9 cellular contexts compared by ENCODE assay signal in genomic region chr16:2482181-2483107, GRCh38. TPM values are rescaled to one million over a fixed set of nuclear protein-coding genes. Genes with fewer than 3 reads are reported as not detected.
A peak's percentile ranks its signal among the peaks of the same experiment; 100 is the strongest.
DNase-seq lines count a peak whose midpoint lies in the region; ATAC-seq lines count a peak whose summit lies in the region.
"Had no signal": no experiment of that assay in that cellular context is flagged by ENCODE, and none has a peak within 500 bp of the region (broad histone marks: within the 10 kb centered on the region; RNA-seq: fewer than 3 reads in every experiment).

No MANE protein-coding gene starts in this region.

- no peaks in the 10 kb centered on the region for H3K27me3 Mint-ChIP-seq in activated T-helper 17 cell treated with anti-CD3 and anti-CD28 coated beads, Interleukin-2, amount 50 U/mL, for 72 hours

- H3K36me3 ChIP-seq in skeletal muscle tissue (ENCODE audit: control insufficient read depth in 3 of 3, insufficient read depth in 3 of 3, low read length in 3 of 3): no peaks in the 10 kb centered on the region

- ATAC-seq in activated T-helper 17 cell treated with anti-CD3 and anti-CD28 coated beads, Interleukin-2, amount 50 U/mL, for 72 hours (replicated peaks): no peak
- ATAC-seq in right cardiac atrium (peak; percentile 58 to 71), HG02571 (IDR thresholded peaks at IDR 0.05; ENCODE audit: unreplicated experiment) (no peak), HG02938 (IDR thresholded peaks at IDR 0.05; ENCODE audit: unreplicated experiment) (no peak)

- H3K4me3 Mint-ChIP-seq in activated T-helper 17 cell treated with anti-CD3 and anti-CD28 coated beads, Interleukin-2, amount 50 U/mL, for 72 hours: no peak overlapping the region

- H3K9me3 Mint-ChIP-seq in activated T-helper 17 cell treated with anti-CD3 and anti-CD28 coated beads, Interleukin-2, amount 50 U/mL, for 72 hours: no peaks in the 10 kb centered on the region

- H3K4me1 ChIP-seq in right cardiac atrium (ENCODE audit: control insufficient read depth, insufficient read depth, low read length) (no peaks in the 10 kb centered on the region), skeletal muscle tissue (ENCODE audit: control insufficient read depth in 3 of 3, insufficient read depth in 3 of 3, low read length in 3 of 3) (peaks cover 37 to 50% (median 47%) of the 10 kb centered on the region in 3 donors)

- peak overlapping the region; percentile 74 to 83 (median 77) for H3K9ac ChIP-seq in skeletal muscle tissue (ENCODE audit: low read depth in 1 of 3, low read length in 3 of 3)

- H3K27me3 ChIP-seq in right cardiac atrium (ENCODE audit: control insufficient read depth, insufficient read depth): no peaks in the 10 kb centered on the region
- no peaks in the 10 kb centered on the region for H3K27me3 ChIP-seq in skeletal muscle tissue (ENCODE audit: control insufficient read depth in 3 of 3, insufficient read depth in 3 of 3, low read length in 3 of 3)

- DNase-seq in ELR (ENCODE audit: low read depth) (peak; percentile 65), right cardiac atrium (peak; percentile 69 to 86 (median 84)), ecto neural progenitor cell (ENCODE audit: low spot score) (no peak), NCI-H146 (lab: John Stamatoyannopoulos, UW) (no peak)
- DNase-seq: stimulated activated CD4-positive, alpha-beta T cell treated with anti-CD3 and anti-CD28 coated beads, Interleukin-4, amount 100 ng/mL, for 1 hour had no signal

- H3K27ac ChIP-seq in right cardiac atrium (ENCODE audit: low read length) (peak overlapping the region; percentile 19), skeletal muscle tissue (ENCODE audit: low read depth, low read length) (peak overlapping the region; percentile 85)

- peak overlapping the region; percentile 39 for H3K27ac Mint-ChIP-seq in activated T-helper 17 cell treated with anti-CD3 and anti-CD28 coated beads, Interleukin-2, amount 50 U/mL, for 72 hours

- intact Hi-C loops in right cardiac atrium (cut with DNase I): no loop called here

- no peaks in the 10 kb centered on the region for H3K9me3 ChIP-seq in right cardiac atrium (ENCODE audit: control insufficient read depth, low read length)
- no peaks in the 10 kb centered on the region for H3K9me3 ChIP-seq in skeletal muscle tissue (ENCODE audit: control insufficient read depth in 3 of 3, low read length in 3 of 3)

- no peak overlapping the region for H3K4me3 ChIP-seq in right cardiac atrium (ENCODE audit: low read length)
- peak overlapping the region; percentile 43 to 67 (median 49) for H3K4me3 ChIP-seq in skeletal muscle tissue (ENCODE audit: low read length in 3 of 3)

- 51% methylated on average over 28 of the region's 28 CpGs for WGBS in right cardiac atrium

- no peaks in the 10 kb centered on the region for H3K36me3 Mint-ChIP-seq in activated T-helper 17 cell treated with anti-CD3 and anti-CD28 coated beads, Interleukin-2, amount 50 U/mL, for 72 hours (ENCODE audit: low read depth)

- H3K4me1 Mint-ChIP-seq in activated T-helper 17 cell treated with anti-CD3 and anti-CD28 coated beads, Interleukin-2, amount 50 U/mL, for 72 hours: peaks cover 20% of the 10 kb centered on the region

RNA-seq across cellular contexts. Expression of gene TBC1D24, which starts 7.5 kb away (rescaled TPM):
- total RNA-seq in activated T-helper 17 cell treated with anti-CD3 and anti-CD28 coated beads, Interleukin-2, amount 50 U/mL, for 72 hours: 10 to 100 TPM; 10.8 to 16.1 TPM
- total RNA-seq in right cardiac atrium (10 to 100 TPM; 11.6 to 15.5 (median 13.0) TPM), skeletal muscle tissue (7.8 TPM)
- polyA plus RNA-seq in right cardiac atrium: 5.7 TPM

RNA-seq across cellular contexts. Expression of gene NTN3, which starts 11.3 kb away (rescaled TPM):
- under 1 TPM in 1 of 2 donors, not detected in 1; 0.21 TPM for total RNA-seq in activated T-helper 17 cell treated with anti-CD3 and anti-CD28 coated beads, Interleukin-2, amount 50 U/mL, for 72 hours
- total RNA-seq in right cardiac atrium (1 to 10 TPM in 2 of 4 donors, under 1 TPM in 2; 0.50 to 1.8 (median 0.90) TPM), skeletal muscle tissue (5.2 TPM)
- 0.59 TPM for polyA plus RNA-seq in right cardiac atrium

RNA-seq across cellular contexts. Expression of gene TEDC2, which starts 22.5 kb away (rescaled TPM):
- 10 to 100 TPM; 14.8 to 19.7 TPM for total RNA-seq in activated T-helper 17 cell treated with anti-CD3 and anti-CD28 coated beads, Interleukin-2, amount 50 U/mL, for 72 hours
- total RNA-seq in right cardiac atrium (1 to 10 TPM in 2 of 4 donors, under 1 TPM in 2; 0.58 to 2.2 (median 1.2) TPM), skeletal muscle tissue (2.6 TPM)
- polyA plus RNA-seq in right cardiac atrium: 1.5 TPM

RNA-seq across cellular contexts. Expression of gene ATP6V0C, which starts 31.3 kb away (rescaled TPM):
- 100 to 1,000 TPM in 1 of 2 donors, 10 to 100 TPM in 1; 98.5 to 128 TPM for total RNA-seq in activated T-helper 17 cell treated with anti-CD3 and anti-CD28 coated beads, Interleukin-2, amount 50 U/mL, for 72 hours
- total RNA-seq in right cardiac atrium (100 to 1,000 TPM; 153 to 180 (median 179) TPM), skeletal muscle tissue (12.0 TPM)
- 206 TPM for polyA plus RNA-seq in right cardiac atrium

RNA-seq across cellular contexts. Expression of gene AMDHD2, which starts 37.7 kb away (rescaled TPM):
- 10 to 100 TPM; 39.6 to 54.5 TPM for total RNA-seq in activated T-helper 17 cell treated with anti-CD3 and anti-CD28 coated beads, Interleukin-2, amount 50 U/mL, for 72 hours
- total RNA-seq in right cardiac atrium (10 to 100 TPM; 10.6 to 16.5 (median 14.4) TPM), skeletal muscle tissue (7.3 TPM)
- polyA plus RNA-seq in right cardiac atrium: 12.1 TPM

Comparison
In these comparisons a context has a peak if more than half of its experiments do, and no peak if none do; other contexts are left out.
1. DNase-seq: peak in ELR (single experiment) and right cardiac atrium (3 of 3); none in ecto neural progenitor cell (single experiment) and NCI-H146 (single experiment).
2. ATAC-seq: peak in right cardiac atrium (2 of 2); none in activated T-helper 17 cell treated with anti-CD3 and anti-CD28 coated beads, Interleukin-2, amount 50 U/mL, for 72 hours (single experiment), HG02571 (single experiment) and HG02938 (single experiment).